ENCODE assay signal across 1 cellular context in genomic region chr11:69000831-69001245, GRCh38.
TF ChIP-seq lines count a peak whose summit lies in the region.

No MANE protein-coding gene starts in this region.

TF ChIP-seq in HepG2, 621 proteins besides CTCF, POLR2A, EP300 and RAD21:
- no peak for TF ChIP-seq ZNF34 (CRISPR knock-in tag; IDR thresholded peaks at IDR 0.05; ENCODE audit: borderline replicate concordance)
- peak; percentile 46 for TF ChIP-seq XRCC5 (optimal IDR thresholded peaks at IDR 0.05; ENCODE audit: low read length)
- 0 out of 2 replicates have a peak, but pooled peaks have one; percentile 35 for TF ChIP-seq ZNF263 (CRISPR knock-in tag; IDR thresholded peaks at IDR 0.05)
- peak; percentile 34 for TF ChIP-seq FOSL2 (CRISPR knock-in tag; IDR thresholded peaks at IDR 0.05)
- peak; percentile 46; the same call in 1 of the 2 replicates for TF ChIP-seq TFAP4 (IDR thresholded peaks at IDR 0.05; ENCODE audit: borderline replicate concordance, low read depth)
- no peak for TF ChIP-seq ZFP82 (CRISPR knock-in tag; IDR thresholded peaks at IDR 0.05; ENCODE audit: borderline replicate concordance)
